ENCODE assay signal across 13 cellular contexts in genomic region chr14:68619805-68620574, GRCh38.
DNase-seq lines count a peak whose midpoint lies in the region; ATAC-seq, FAIRE-seq and TF ChIP-seq lines count a peak whose summit lies in the region.
"Had no signal": no experiment of that assay in that cellular context is flagged by ENCODE, and none has a peak within 500 bp of the region (broad histone marks: within the 10 kb centered on the region; RNA-seq: fewer than 3 reads in every experiment).

No MANE protein-coding gene starts in this region.

- no peak for TF ChIP-seq EP300 in A549 (IDR thresholded peaks at IDR 0.05)

- no peak for TF ChIP-seq CTCF in A549 (IDR thresholded peaks at IDR 0.05)
- TF ChIP-seq CTCF in endodermal cell (conservative IDR thresholded peaks at IDR 0.05) = no peak
- no peak for TF ChIP-seq CTCF in right lobe of liver (IDR thresholded peaks at IDR 0.05)

- 39% methylated on average over 3 of the region's 3 CpGs for WGBS in A549 (ENCODE audit: missing lambda C conversion rate)
- WGBS in endodermal cell (ENCODE audit: insufficient coverage in 1 of 2, insufficient read length in 1 of 2), 2 experiments = 67 to 89% methylated on average over 1 to 3 of the region's 3 CpGs
- 70% methylated on average over 3 of the region's 3 CpGs for WGBS in right lobe of liver (ENCODE audit: insufficient coverage, low coverage, low lambda C conversion rate, missing lambda C conversion rate)

- H3K4me3 Mint-ChIP-seq in endodermal cell = no peak overlapping the region
- H3K4me3 Mint-ChIP-seq: naive thymus-derived CD8-positive, alpha-beta T cell had no signal

- H3K9me3 Mint-ChIP-seq in endodermal cell = peaks cover 29% of the 10 kb centered on the region
- peaks cover 21 to 29% of the 10 kb centered on the region in 2 donors for H3K9me3 Mint-ChIP-seq in activated naive CD4-positive, alpha-beta T cell treated with anti-CD3 and anti-CD28 coated beads, Interleukin-2, amount 50 U/mL, for 72 hours

- DNase-seq in A549 (ENCODE audit: low read depth in 1 of 2, low spot score in 1 of 2) = peak in 1 of 2 experiments; percentile 42
- peak; percentile 33 for DNase-seq in NCI-H226
- DNase-seq in endodermal cell = peak; percentile 22
- DNase-seq in right lobe of liver = no peak
- DNase-seq in retina = no peak
- no peak for DNase-seq in activated naive CD4-positive, alpha-beta T cell treated with anti-CD3 and anti-CD28 coated beads, Interleukin-2, amount 50 U/mL, for 72 hours (ENCODE audit: low spot score in 2 of 2)
- DNase-seq in NCI-H82 (lab: John Stamatoyannopoulos, UW) = no peak
- DNase-seq: activated CD4-positive, alpha-beta T cell treated with anti-CD3 and anti-CD28 coated beads for 48 hours; esophagus squamous epithelium; naive thymus-derived CD8-positive, alpha-beta T cell; NCI-H2107 had no signal

- FAIRE-seq in A549 (lab: Jason Lieb, UNC) = no peak

- no peak overlapping the region for H3K9ac ChIP-seq in endodermal cell (ENCODE audit: extremely low read depth, low read length, poor library complexity, severe bottlenecking)

- H3K36me3 ChIP-seq in endodermal cell (ENCODE audit: control insufficient read depth, insufficient read depth, low read length) (no peaks in the 10 kb centered on the region), right lobe of liver (no peaks in the 10 kb centered on the region)
- H3K36me3 ChIP-seq: esophagus squamous epithelium, tibial nerve had no signal

- intact Hi-C loops in right lobe of liver (cut with DNase I) = no loop called here

- POLR2A ChIA-PET in A549 (lab: Yijun Ruan, JAX) = no interaction called here

- peak overlapping the region in 1 of 2 experiments; percentile 65; a peak in 2 of 6 replicates for H3K27ac ChIP-seq in A549
- H3K27ac ChIP-seq in endodermal cell (ENCODE audit: low read depth, low read length) = no peak overlapping the region
- H3K27ac ChIP-seq in right lobe of liver = no peak overlapping the region

- H3K27me3 ChIP-seq in endodermal cell (ENCODE audit: control insufficient read depth, insufficient read depth, low read length, poor library complexity, severe bottlenecking) (no peaks in the 10 kb centered on the region), right lobe of liver (no peaks in the 10 kb centered on the region)
- H3K27me3 ChIP-seq: esophagus squamous epithelium, tibial nerve had no signal

- H3K4me1 Mint-ChIP-seq in endodermal cell = peaks cover 5% of the 10 kb centered on the region

- TF ChIP-seq POLR2A in A549 (IDR thresholded peaks at IDR 0.05; ENCODE audit: low read length) = no peak
- no peak for TF ChIP-seq POLR2A in right lobe of liver (IDR thresholded peaks at IDR 0.05)

- H3K4me1 ChIP-seq in A549 (peaks cover 5% of the 10 kb centered on the region; the same call in 1 of the 3 replicates), endodermal cell (ENCODE audit: control insufficient read depth, insufficient read depth, low read length) (peaks cover 4% of the 10 kb centered on the region), right lobe of liver (no peaks in the 10 kb centered on the region)

- peaks cover 56% of the 10 kb centered on the region for H3K9me3 ChIP-seq in A549
- peaks cover 35% of the 10 kb centered on the region for H3K9me3 ChIP-seq in endodermal cell (ENCODE audit: control insufficient read depth, low read length)
- H3K9me3 ChIP-seq in right lobe of liver = peaks cover 0 to 20% (median 8%) of the 10 kb centered on the region in 4 donors

- CTCF ChIA-PET in A549 (lab: Yijun Ruan, JAX) = no interaction called here

- peaks cover 7% of the 10 kb centered on the region for H3K36me3 Mint-ChIP-seq in endodermal cell (ENCODE audit: low read depth)
- H3K36me3 Mint-ChIP-seq in activated naive CD4-positive, alpha-beta T cell treated with anti-CD3 and anti-CD28 coated beads, Interleukin-2, amount 50 U/mL, for 72 hours = peaks cover 26 to 31% of the 10 kb centered on the region in 2 donors

- no peak for TF ChIP-seq RAD21 in A549 (conservative IDR thresholded peaks at IDR 0.05 in 1 of 2, IDR thresholded peaks at IDR 0.05 in 1 of 2)

- no peaks in the 10 kb centered on the region for H3K27me3 Mint-ChIP-seq in endodermal cell (ENCODE audit: insufficient read depth)
- H3K27me3 Mint-ChIP-seq: naive thymus-derived CD8-positive, alpha-beta T cell had no signal

- H3K4me2 ChIP-seq in A549 = no peak overlapping the region; the same call in 2 of the 3 replicates

- H3K4me3 ChIP-seq in A549 (no peak overlapping the region), endodermal cell (ENCODE audit: low read length) (no peak overlapping the region), right lobe of liver (no peak overlapping the region)
- H3K4me3 ChIP-seq: esophagus squamous epithelium, tibial nerve had no signal

- ATAC-seq in A549 (peak; percentile 39 to 83; a peak in 4 of 6 replicates), right lobe of liver (peak; percentile 51 to 73 (median 60)), HG03565 (IDR thresholded peaks at IDR 0.05; ENCODE audit: unreplicated experiment) (no peak)
- no peak for ATAC-seq in activated naive CD4-positive, alpha-beta T cell treated with anti-CD3 and anti-CD28 coated beads, Interleukin-2, amount 50 U/mL, for 72 hours
- ATAC-seq: naive thymus-derived CD8-positive, alpha-beta T cell had no signal

- H3K27ac Mint-ChIP-seq in endodermal cell = no peak overlapping the region
- H3K27ac Mint-ChIP-seq in activated naive CD4-positive, alpha-beta T cell treated with anti-CD3 and anti-CD28 coated beads, Interleukin-2, amount 50 U/mL, for 72 hours = no peak overlapping the region
- H3K27ac Mint-ChIP-seq: naive thymus-derived CD8-positive, alpha-beta T cell had no signal

TF ChIP-seq in A549, 52 proteins besides CTCF, POLR2A, EP300 and RAD21:
- TF ChIP-seq RFX5 (IDR thresholded peaks at IDR 0.05) = no peak
- no peak for TF ChIP-seq JUN (IDR thresholded peaks at IDR 0.05)
- TF ChIP-seq NFE2L2 (conservative IDR thresholded peaks at IDR 0.05; ENCODE audit: low read length) = no peak
TF ChIP-seq in A549: peak in this region for 0.

Comparison
In these comparisons a context has a peak if more than half of its experiments do, and no peak if none do; other contexts are left out.
1. ATAC-seq: peak in A549 (2 of 2) and right lobe of liver (4 of 4); none in HG03565 (single experiment) and activated naive CD4-positive, alpha-beta T cell treated with anti-CD3 and anti-CD28 coated beads, Interleukin-2, amount 50 U/mL, for 72 hours (0 of 2).
2. DNase-seq: peak in NCI-H226 (single experiment) and endodermal cell (single experiment); none in right lobe of liver (0 of 3), retina (single experiment), activated naive CD4-positive, alpha-beta T cell treated with anti-CD3 and anti-CD28 coated beads, Interleukin-2, amount 50 U/mL, for 72 hours (0 of 2) and NCI-H82 (single experiment).